Comparison of ENCODE assay signal across 20 cellular contexts in genomic region chr7:74514131-74514591, GRCh38.
DNase-seq lines count a peak whose midpoint lies in the region; ATAC-seq and TF ChIP-seq lines count a peak whose summit lies in the region.
"Had no signal": no experiment of that assay in that cellular context is flagged by ENCODE, and none has a peak within 500 bp of the region (broad histone marks: within the 10 kb centered on the region; RNA-seq: fewer than 3 reads in every experiment).

No MANE protein-coding gene starts in this region.

- no peak for ATAC-seq in SK-N-SH treated with all-trans-retinoic acid at 6 μM for 48 hours
- no peak for ATAC-seq in HG02759 (IDR thresholded peaks at IDR 0.05; ENCODE audit: unreplicated experiment)
- no peak for ATAC-seq in GM19397 (IDR thresholded peaks at IDR 0.05; ENCODE audit: unreplicated experiment)
- ATAC-seq: activated T-helper 17 cell treated with anti-CD3 and anti-CD28 coated beads, Interleukin-2, amount 50 U/mL, for 72 hours; Panc1; WTC11 had no signal

- TF ChIP-seq RAD21 in SK-N-SH (IDR thresholded peaks at IDR 0.05; ENCODE audit: low read length), result no peak

- peaks cover 5 to 26% of the 10 kb centered on the region in 2 experiments for H3K36me3 ChIP-seq in SK-N-SH (replicated peaks in 1 of 2; ENCODE audit: control insufficient read depth in 1 of 2, insufficient read depth in 2 of 2, low read length in 1 of 2)
- peaks cover 36% of the 10 kb centered on the region for H3K36me3 ChIP-seq in left ventricle myocardium inferior
- H3K36me3 ChIP-seq: ovary had no signal

- no peak overlapping the region for H3K4me2 ChIP-seq in SK-N-SH
- H3K4me2 ChIP-seq: smooth muscle cell had no signal

- no peaks in the 10 kb centered on the region for H3K79me2 ChIP-seq in SK-N-SH (ENCODE audit: insufficient read depth)

- no peaks in the 10 kb centered on the region for H3K9me2 ChIP-seq in SK-N-SH

- H3K27ac Mint-ChIP-seq in activated naive CD4-positive, alpha-beta T cell treated with anti-CD3 and anti-CD28 coated beads for 36 hours, result no peak overlapping the region
- H3K27ac Mint-ChIP-seq: activated T-helper 17 cell treated with anti-CD3 and anti-CD28 coated beads, Interleukin-2, amount 50 U/mL, for 72 hours; T-helper 1 cell treated with Interleukin-12 subunit alpha and Interleukin-12 subunit beta and Interleukin-4 antibody, amounts not matched to agents 30 μg/mL and 1 μg/mL, for 36 hours; WTC11 had no signal

- peak overlapping the region in 1 of 2 experiments; percentile 65; a peak in 1 of 4 replicates for H3K27ac ChIP-seq in SK-N-SH (ENCODE audit: low read depth in 2 of 2, low read length in 1 of 2)
- peak overlapping the region; percentile 84 for H3K27ac ChIP-seq in left ventricle myocardium inferior (replicated peaks)
- H3K27ac ChIP-seq: ovary, transverse colon had no signal

- peaks cover 0 to 18% of the 10 kb centered on the region in 2 experiments; a peak in 1 of 4 replicates for H3K4me1 ChIP-seq in SK-N-SH (ENCODE audit: control insufficient read depth in 1 of 2, insufficient read depth in 2 of 2, low read depth in 1 of 2, low read length in 1 of 2)
- H3K4me1 ChIP-seq in left ventricle myocardium inferior, result peaks cover 30% of the 10 kb centered on the region
- H3K4me1 ChIP-seq: transverse colon had no signal

- no peaks in the 10 kb centered on the region for H3F3A ChIP-seq in SK-N-SH (replicated peaks; ENCODE audit: insufficient read depth)

- no peaks in the 10 kb centered on the region for H3K36me3 Mint-ChIP-seq in activated naive CD4-positive, alpha-beta T cell treated with anti-CD3 and anti-CD28 coated beads for 36 hours (ENCODE audit: low read depth)
- H3K36me3 Mint-ChIP-seq: CD4-positive, CD25-positive, alpha-beta regulatory T cell; naive B cell had no signal

- 90% methylated on average over 9 of the region's 11 CpGs for WGBS in SK-N-SH (ENCODE audit: low lambda C conversion rate)

- H2AFZ ChIP-seq in SK-N-SH (ENCODE audit: low read depth), result no peak overlapping the region

- no peaks in the 10 kb centered on the region for H3K27me3 ChIP-seq in SK-N-SH (ENCODE audit: insufficient read depth)
- H3K27me3 ChIP-seq in left ventricle myocardium inferior (ENCODE audit: low read depth), result no peaks in the 10 kb centered on the region
- H3K27me3 ChIP-seq: ovary, transverse colon had no signal

- POLR2A ChIA-PET in SK-N-SH (lab: Yijun Ruan, JAX), result interaction anchor here (0.7 to 1.6 kb wide), 3 partner anchors 8 to 48 kb away, joined by 3 to 8 read pairs (median 3); no protein-coding TSS in a partner anchor

- peaks cover 2% of the 10 kb centered on the region for H3K9me3 Mint-ChIP-seq in activated naive CD4-positive, alpha-beta T cell treated with anti-CD3 and anti-CD28 coated beads for 36 hours
- H3K9me3 Mint-ChIP-seq: activated T-helper 17 cell treated with anti-CD3 and anti-CD28 coated beads, Interleukin-2, amount 50 U/mL, for 72 hours; naive B cell; WTC11 had no signal

- H3K4me1 Mint-ChIP-seq in activated naive CD4-positive, alpha-beta T cell treated with anti-CD3 and anti-CD28 coated beads for 36 hours (ENCODE audit: low read depth), result no peaks in the 10 kb centered on the region
- H3K4me1 Mint-ChIP-seq: activated T-helper 17 cell treated with anti-CD3 and anti-CD28 coated beads, Interleukin-2, amount 50 U/mL, for 72 hours; CD4-positive, CD25-positive, alpha-beta regulatory T cell; naive B cell; WTC11 had no signal

- no peaks in the 10 kb centered on the region for H3K27me3 Mint-ChIP-seq in activated naive CD4-positive, alpha-beta T cell treated with anti-CD3 and anti-CD28 coated beads for 36 hours (ENCODE audit: low read depth)
- H3K27me3 Mint-ChIP-seq: activated T-helper 17 cell treated with anti-CD3 and anti-CD28 coated beads, Interleukin-2, amount 50 U/mL, for 72 hours; CD4-positive, CD25-positive, alpha-beta regulatory T cell; naive B cell had no signal

- TF ChIP-seq EP300 in SK-N-SH (IDR thresholded peaks at IDR 0.05; ENCODE audit: borderline replicate concordance in 1 of 2, low read depth in 1 of 2, low read length in 1 of 2), result peak in 1 of 2 experiments; percentile 88; a peak in 2 of 4 replicates

- H3K9me3 ChIP-seq in SK-N-SH (no peaks in the 10 kb centered on the region), left ventricle myocardium inferior (replicated peaks) (no peaks in the 10 kb centered on the region)
- H3K9me3 ChIP-seq: ovary, transverse colon had no signal

- intact Hi-C loops in left ventricle myocardium inferior (cut with micrococcal nuclease), result no loop called here
- intact Hi-C loops in activated naive CD4-positive, alpha-beta T cell treated with anti-CD3 and anti-CD28 coated beads for 36 hours (cut with micrococcal nuclease), result no loop called here

- H3K4me3 Mint-ChIP-seq in activated naive CD4-positive, alpha-beta T cell treated with anti-CD3 and anti-CD28 coated beads for 36 hours, result no peak overlapping the region
- H3K4me3 Mint-ChIP-seq: activated T-helper 17 cell treated with anti-CD3 and anti-CD28 coated beads, Interleukin-2, amount 50 U/mL, for 72 hours; CD4-positive, CD25-positive, alpha-beta regulatory T cell; naive B cell; T-helper 1 cell treated with Interleukin-12 subunit alpha and Interleukin-12 subunit beta and Interleukin-4 antibody, amounts not matched to agents 30 μg/mL and 1 μg/mL, for 36 hours; WTC11 had no signal

- no peaks in the 10 kb centered on the region for H4K20me1 ChIP-seq in SK-N-SH (ENCODE audit: insufficient read depth)

- no peak overlapping the region for H3K9ac ChIP-seq in SK-N-SH

- CTCF ChIA-PET in SK-N-SH (lab: Yijun Ruan, JAX), result interaction anchor here (1.1 to 3.6 kb wide), 6 partner anchors 9 to 142 kb away, joined by 3 to 19 read pairs (median 4); no protein-coding TSS in a partner anchor
- CTCF ChIA-PET in activated naive CD4-positive, alpha-beta T cell treated with anti-CD3 and anti-CD28 coated beads for 36 hours (lab: Charles Lee), result no interaction called here

- H3K4me3 ChIP-seq in SK-N-SH (ENCODE audit: low read depth in 2 of 2, low read length in 1 of 2) (no peak overlapping the region), left ventricle myocardium inferior (no peak overlapping the region)
- H3K4me3 ChIP-seq: ovary, smooth muscle cell, transverse colon had no signal

- no peak for TF ChIP-seq CTCF in SK-N-SH (IDR thresholded peaks at IDR 0.05)
- TF ChIP-seq CTCF in left ventricle myocardium inferior (IDR thresholded peaks at IDR 0.05; ENCODE audit: borderline replicate concordance), result no peak

- DNase-seq in SK-N-SH (peak; percentile 68), RPMI8226 (peak; percentile 76), left ventricle myocardium inferior (peak; percentile 29), AG08395 (ENCODE audit: low spot score) (no peak)
- DNase-seq in activated naive CD4-positive, alpha-beta T cell treated with anti-CD3 and anti-CD28 coated beads for 36 hours, result no peak
- DNase-seq: CD4-positive, CD25-positive, alpha-beta regulatory T cell; cerebellar nuclear complex; DND-41; naive B cell; NCI-H82; ovary; transverse colon had no signal

TF ChIP-seq in SK-N-SH, 30 proteins besides CTCF, POLR2A, EP300 and RAD21:
- TF ChIP-seq USF2 (IDR thresholded peaks at IDR 0.05; ENCODE audit: borderline replicate concordance, low read depth, low read length) (no peak), RFX5 (IDR thresholded peaks at IDR 0.05; ENCODE audit: low read length) (0 out of 2 replicates have a peak, but pooled peaks have one; percentile 33), CHD2 (IDR thresholded peaks at IDR 0.05; ENCODE audit: low read length, partially characterized antibody) (no peak), RCOR1 (IDR thresholded peaks at IDR 0.05; ENCODE audit: low read length) (peak; percentile 61)
TF ChIP-seq in SK-N-SH: peak in this region for 2.

TF ChIP-seq in SK-N-SH treated with all-trans-retinoic acid at 6 μM for 48 hours, 23 proteins besides CTCF, POLR2A, EP300 and RAD21:
- TF ChIP-seq ZNF565 (CRISPR knock-in tag; conservative IDR thresholded peaks at IDR 0.05; ENCODE audit: low read depth), result no peak
- TF ChIP-seq CSRNP3 (CRISPR knock-in tag; IDR thresholded peaks at IDR 0.05), result no peak
- TF ChIP-seq ISL1 (CRISPR knock-in tag; IDR thresholded peaks at IDR 0.05), result no peak
- TF ChIP-seq ARNTL (CRISPR knock-in tag; IDR thresholded peaks at IDR 0.05; ENCODE audit: borderline replicate concordance, low read depth), result no peak
- TF ChIP-seq ZFP3 (CRISPR knock-in tag; IDR thresholded peaks at IDR 0.05), result no peak

Comparison
In these comparisons a context has a peak if more than half of its experiments do, and no peak if none do; other contexts are left out.
1. DNase-seq: peak in SK-N-SH (single experiment), RPMI8226 (single experiment) and left ventricle myocardium inferior (single experiment); none in AG08395 (single experiment) and activated naive CD4-positive, alpha-beta T cell treated with anti-CD3 and anti-CD28 coated beads for 36 hours (single experiment).